In genomic region chr12:49672351-49673181, GRCh38 we compare ENCODE assay signal across 8 cellular contexts. TPM values are rescaled to one million over a fixed set of nuclear protein-coding genes. Genes with fewer than 3 reads are reported as not detected.
DNase-seq lines count a peak whose midpoint lies in the region; ATAC-seq and TF ChIP-seq lines count a peak whose summit lies in the region.

No MANE protein-coding gene starts in this region.

- no peaks in the 10 kb centered on the region for H3K36me3 Mint-ChIP-seq in HFFc6 (ENCODE audit: low read depth)
- H3K36me3 Mint-ChIP-seq in activated CD8-positive, alpha-beta T cell treated with anti-CD3 and anti-CD28 coated beads, Interleukin-2, amount 10 ng/mL, durations not matched to agents 7 days and 5 days (ENCODE audit: low read depth) = peaks cover 19% of the 10 kb centered on the region

- no peaks in the 10 kb centered on the region for H3K9me3 Mint-ChIP-seq in HFFc6
- H3K9me3 Mint-ChIP-seq in activated CD8-positive, alpha-beta T cell treated with anti-CD3 and anti-CD28 coated beads, Interleukin-2, amount 10 ng/mL, durations not matched to agents 7 days and 5 days (ENCODE audit: insufficient read depth) = no peaks in the 10 kb centered on the region

- no peak for ATAC-seq in activated CD8-positive, alpha-beta T cell treated with anti-CD3 and anti-CD28 coated beads, Interleukin-2, amount 10 ng/mL, durations not matched to agents 7 days and 5 days
- no peak for ATAC-seq in GM18909 (IDR thresholded peaks at IDR 0.05; ENCODE audit: poor library complexity, unreplicated experiment)
- no peak for ATAC-seq in GM19328 (IDR thresholded peaks at IDR 0.05; ENCODE audit: unreplicated experiment)
- ATAC-seq in HG03095 (IDR thresholded peaks at IDR 0.05; ENCODE audit: unreplicated experiment) = no peak
- no peak for ATAC-seq in GM21390 (IDR thresholded peaks at IDR 0.05; ENCODE audit: unreplicated experiment)

- no peak overlapping the region for H2AFZ ChIP-seq in hepatocyte

- H3K27ac Mint-ChIP-seq in HFFc6 = peak overlapping the region; percentile 90
- H3K27ac Mint-ChIP-seq in activated CD8-positive, alpha-beta T cell treated with anti-CD3 and anti-CD28 coated beads, Interleukin-2, amount 10 ng/mL, durations not matched to agents 7 days and 5 days = peak overlapping the region; percentile 95

- 71% methylated on average over 5 of the region's 5 CpGs for WGBS in hepatocyte (ENCODE audit: low lambda C conversion rate, missing lambda C conversion rate)

- H4K20me1 ChIP-seq in hepatocyte (ENCODE audit: insufficient read depth, poor library complexity, severe bottlenecking) = no peaks in the 10 kb centered on the region

- H3K36me3 ChIP-seq in hepatocyte (replicated peaks; ENCODE audit: insufficient read depth, low read depth) = no peaks in the 10 kb centered on the region

- POLR2A ChIA-PET in activated CD8-positive, alpha-beta T cell treated with anti-CD3 and anti-CD28 coated beads, Interleukin-2, amount 10 ng/mL, durations not matched to agents 7 days and 5 days (lab: Charles Lee) = interaction anchor here (0.8 to 2.1 kb wide), 8 partner anchors 9 to 542 kb away, joined by 3 to 18 read pairs (median 4); partner anchors contain the start of genes PRPF40B, TMBIM6 and TUBA1B

- H3K9me3 ChIP-seq in hepatocyte (ENCODE audit: low read depth) = no peaks in the 10 kb centered on the region

- H3K4me3 Mint-ChIP-seq in HFFc6 = peak overlapping the region; percentile 75; the same call in 1 of the 2 replicates
- no peak overlapping the region for H3K4me3 Mint-ChIP-seq in activated CD8-positive, alpha-beta T cell treated with anti-CD3 and anti-CD28 coated beads, Interleukin-2, amount 10 ng/mL, durations not matched to agents 7 days and 5 days

- peaks cover 70% of the 10 kb centered on the region for H3K4me1 Mint-ChIP-seq in HFFc6 (ENCODE audit: low read depth)
- H3K4me1 Mint-ChIP-seq in activated CD8-positive, alpha-beta T cell treated with anti-CD3 and anti-CD28 coated beads, Interleukin-2, amount 10 ng/mL, durations not matched to agents 7 days and 5 days (ENCODE audit: low read depth) = peaks cover 86% of the 10 kb centered on the region

- peaks cover 3% of the 10 kb centered on the region for H3K79me2 ChIP-seq in hepatocyte

- no peak for DNase-seq in HFFc6
- no peak for DNase-seq in activated CD8-positive, alpha-beta T cell treated with anti-CD3 and anti-CD28 coated beads, Interleukin-2, amount 10 ng/mL, durations not matched to agents 7 days and 5 days
- DNase-seq in hepatocyte (ENCODE audit: low spot score) = no peak

- peaks cover 23% of the 10 kb centered on the region for H3K4me1 ChIP-seq in hepatocyte (ENCODE audit: insufficient read depth)

- H3K27ac ChIP-seq in hepatocyte (peak overlapping the region; percentile 91), skin epidermis (peak overlapping the region in 20 of 21 experiments; percentile 63 to 95 (median 83))

- H3K9me2 ChIP-seq in hepatocyte (replicated peaks; ENCODE audit: insufficient read depth) = no peaks in the 10 kb centered on the region

- TF ChIP-seq CTCF in HFFc6 (IDR thresholded peaks at IDR 0.05) (no peak), hepatocyte (IDR thresholded peaks at IDR 0.05; ENCODE audit: poor library complexity) (no peak)

- CTCF ChIA-PET in activated CD8-positive, alpha-beta T cell treated with anti-CD3 and anti-CD28 coated beads, Interleukin-2, amount 10 ng/mL, durations not matched to agents 7 days and 5 days (lab: Charles Lee) = interaction anchor here (0.9 to 9.6 kb wide), 12 partner anchors 9 to 68 kb away, joined by 3 to 100 read pairs (median 6); partner anchors contain the start of genes FMNL3 and TMBIM6

- H3K4me3 ChIP-seq in hepatocyte = no peak overlapping the region
- H3K4me3 ChIP-seq in skin epidermis = no peak overlapping the region

- no peaks in the 10 kb centered on the region for H3K27me3 ChIP-seq in hepatocyte

- H3K27me3 Mint-ChIP-seq in HFFc6 (ENCODE audit: insufficient read depth) = peaks cover 2% of the 10 kb centered on the region; the same call in 1 of the 2 replicates
- H3K27me3 Mint-ChIP-seq in activated CD8-positive, alpha-beta T cell treated with anti-CD3 and anti-CD28 coated beads, Interleukin-2, amount 10 ng/mL, durations not matched to agents 7 days and 5 days (ENCODE audit: low read depth) = no peaks in the 10 kb centered on the region

- peak overlapping the region; percentile 50 for H3K4me2 ChIP-seq in hepatocyte

RNA-seq across cellular contexts. Expression of gene FMNL3, which starts 34.6 kb away (rescaled TPM):
- 10 to 100 TPM; 15.8 to 21.8 (median 19.5) TPM for total RNA-seq in HFFc6 (2021; fragmentation: NEBNext Ultra II Directional; extraction: Animal tissue kit (Norgen Biotek cat#: 25700))
- total RNA-seq in activated CD8-positive, alpha-beta T cell treated with anti-CD3 and anti-CD28 coated beads, Interleukin-2, amount 10 ng/mL, durations not matched to agents 7 days and 5 days = 10 to 100 TPM; 53.5 to 54.5 TPM
- total RNA-seq in hepatocyte = 8.3 TPM in 2 replicates
- polyA plus RNA-seq in hepatocyte = 3.6 and 5.8 TPM in 2 replicates

RNA-seq across cellular contexts. Expression of gene PRPF40B, which starts 49.2 kb away (rescaled TPM):
- 10 to 100 TPM; 10.3 to 11.9 (median 11.2) TPM for total RNA-seq in HFFc6 (2021; fragmentation: NEBNext Ultra II Directional; extraction: Animal tissue kit (Norgen Biotek cat#: 25700))
- 10 to 100 TPM; 14.4 to 14.6 TPM for total RNA-seq in activated CD8-positive, alpha-beta T cell treated with anti-CD3 and anti-CD28 coated beads, Interleukin-2, amount 10 ng/mL, durations not matched to agents 7 days and 5 days
- 11.1 and 14.9 TPM in 2 replicates for total RNA-seq in hepatocyte
- 30.1 and 34.5 TPM in 2 replicates for polyA plus RNA-seq in hepatocyte
